ENCODE assay signal across 12 cellular contexts in the genomic region with DNA sequence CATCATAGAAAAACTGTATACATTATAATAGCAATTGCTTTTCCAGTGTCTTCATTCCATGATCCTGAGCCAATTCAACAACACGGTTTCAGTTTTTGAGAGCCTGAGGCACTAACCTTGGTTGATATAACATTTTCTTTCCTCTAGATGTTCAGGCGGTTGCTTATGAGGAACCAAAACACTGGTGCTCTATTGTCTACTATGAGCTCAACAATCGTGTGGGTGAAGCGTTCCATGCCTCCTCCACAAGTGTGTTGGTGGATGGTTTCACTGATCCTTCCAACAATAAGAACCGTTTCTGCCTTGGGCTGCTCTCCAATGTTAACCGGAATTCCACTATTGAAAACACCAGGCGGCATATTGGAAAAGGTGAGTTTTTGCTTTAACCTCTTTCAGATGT.
DNase-seq lines count a peak whose midpoint lies in the region; ATAC-seq and TF ChIP-seq lines count a peak whose summit lies in the region.
"Had no signal": no experiment of that assay in that cellular context is flagged by ENCODE, and none has a peak within 500 bp of the region (broad histone marks: within the 10 kb centered on the region; RNA-seq: fewer than 3 reads in every experiment).

No MANE protein-coding gene starts in this region.

- peak overlapping the region; percentile 76 for H3K27ac Mint-ChIP-seq in osteocyte (ENCODE audit: unreplicated experiment)

- H3K27ac ChIP-seq in PC-3 (ENCODE audit: low read length) (peak overlapping the region; percentile 33), colonic mucosa (peak overlapping the region; percentile 62)

- H2AFZ ChIP-seq in PC-3 (ENCODE audit: low read length), result no peak overlapping the region

- peaks cover 24% of the 10 kb centered on the region for H3K4me1 ChIP-seq in PC-3 (ENCODE audit: insufficient read depth, low read length)
- no peaks in the 10 kb centered on the region for H3K4me1 ChIP-seq in colonic mucosa

- ATAC-seq in PC-3, result no peak

- no peak overlapping the region for H3K9ac ChIP-seq in PC-3 (ENCODE audit: low read length)
- H3K9ac ChIP-seq in colonic mucosa (ENCODE audit: low read depth in 2 of 2, low read length in 2 of 2), result no peak overlapping the region

- BruUV-seq in PC-3 (replicated peaks; lab: Mats Ljungman, UMichigan), result no TSS peak

- no peaks in the 10 kb centered on the region for H3K27me3 Mint-ChIP-seq in osteocyte (ENCODE audit: unreplicated experiment)

- H3K79me2 ChIP-seq in PC-3 (ENCODE audit: low read length), result no peaks in the 10 kb centered on the region

- peak overlapping the region; percentile 61 for H3K4me2 ChIP-seq in PC-3 (ENCODE audit: low read length)

- peaks cover 5% of the 10 kb centered on the region for H3K36me3 ChIP-seq in PC-3 (ENCODE audit: low read depth, low read length)
- no peaks in the 10 kb centered on the region for H3K36me3 ChIP-seq in colonic mucosa

- no peak for TF ChIP-seq CTCF in PC-3 (conservative IDR thresholded peaks at IDR 0.05; ENCODE audit: low read depth, low read length)
- TF ChIP-seq CTCF in colonic mucosa (IDR thresholded peaks at IDR 0.05), result no peak
- TF ChIP-seq CTCF in osteocyte (IDR thresholded peaks at IDR 0.05), result no peak

- H3K9me2 ChIP-seq in PC-3 (replicated peaks; ENCODE audit: low read length), result no peaks in the 10 kb centered on the region

- peaks cover 24% of the 10 kb centered on the region for H3K36me3 Mint-ChIP-seq in osteocyte (ENCODE audit: unreplicated experiment)

- peaks cover 28% of the 10 kb centered on the region for H3K4me1 Mint-ChIP-seq in osteocyte (ENCODE audit: unreplicated experiment)

- CTCF ChIA-PET in PC-3 (lab: Charles Lee), result no interaction called here

- H3K4me3 ChIP-seq in PC-3 (ENCODE audit: low read length) (no peak overlapping the region), colonic mucosa (no peak overlapping the region)

- POLR2A ChIA-PET in PC-3 (lab: Charles Lee; ENCODE audit: unreplicated experiment), result no interaction called here

- H3K9me3 ChIP-seq in PC-3 (ENCODE audit: low read length), result no peaks in the 10 kb centered on the region
- no peaks in the 10 kb centered on the region for H3K9me3 ChIP-seq in colonic mucosa

- no peak overlapping the region for H3K4me3 Mint-ChIP-seq in osteocyte (ENCODE audit: unreplicated experiment)

- H3K27me3 ChIP-seq in PC-3 (ENCODE audit: low read length) (no peaks in the 10 kb centered on the region), colonic mucosa (no peaks in the 10 kb centered on the region)

- peaks cover 4% of the 10 kb centered on the region for H3F3A ChIP-seq in PC-3 (ENCODE audit: low read length, unreplicated experiment)

- H3K9me3 Mint-ChIP-seq in osteocyte (ENCODE audit: unreplicated experiment), result no peaks in the 10 kb centered on the region

- DNase-seq in Ammon's horn (ENCODE audit: low spot score) (peak; percentile 33), PC-3 (peak; percentile 7), colonic mucosa (no peak), osteocyte (ENCODE audit: extremely low spot score, unreplicated experiment) (no peak), SK-N-DZ (ENCODE audit: low spot score) (no peak), glomerular visceral epithelial cell (ENCODE audit: extremely low spot score) (no peak), NCI-H2227 (lab: John Stamatoyannopoulos, UW; ENCODE audit: unreplicated experiment) (no peak)
- no peak for DNase-seq in stimulated activated CD4-positive, alpha-beta T cell treated with anti-CD3 and anti-CD28 coated beads, Interleukin-12 subunit alpha, Interleukin-12 subunit beta, amount 100 ng/mL, for 4 hours
- DNase-seq: activated CD8-positive, alpha-beta memory T cell treated with anti-CD3 and anti-CD28 coated beads for 24 hours; activated effector memory CD4-positive, alpha-beta T cell treated with Interleukin-2 at 50 U/mL for 16 hours; NK-92 treated with Interleukin-12 subunit alpha and Interleukin-12 subunit beta, amount 100 ng/mL, for 24 hours; right cardiac atrium had no signal

- intact Hi-C loops in PC-3 (cut with micrococcal nuclease), result loop anchor here (5.0 kb wide), 1 partner anchor 64 kb away; a partner anchor contains a TSS
- intact Hi-C loops in colonic mucosa (cut with DNase I), result no loop called here

- no peaks in the 10 kb centered on the region for H4K20me1 ChIP-seq in PC-3 (ENCODE audit: low read length)

Comparison
In these comparisons a context has a peak if more than half of its experiments do, and no peak if none do; other contexts are left out.
1. DNase-seq: peak in Ammon's horn (single experiment) and PC-3 (single experiment); none in colonic mucosa (single experiment), osteocyte (single experiment), SK-N-DZ (single experiment), glomerular visceral epithelial cell (single experiment), NCI-H2227 (single experiment) and stimulated activated CD4-positive, alpha-beta T cell treated with anti-CD3 and anti-CD28 coated beads, Interleukin-12 subunit alpha, Interleukin-12 subunit beta, amount 100 ng/mL, for 4 hours (single experiment).